ENCODE assay signal across 12 cellular contexts in genomic region chr17:75498726-75499213, GRCh38. TPM values are rescaled to one million over a fixed set of nuclear protein-coding genes. Genes with fewer than 3 reads are reported as not detected.
DNase-seq lines count a peak whose midpoint lies in the region; ATAC-seq and TF ChIP-seq lines count a peak whose summit lies in the region.
"Had no signal": no experiment of that assay in that cellular context is flagged by ENCODE, and none has a peak within 500 bp of the region (broad histone marks: within the 10 kb centered on the region; RNA-seq: fewer than 3 reads in every experiment).

No MANE protein-coding gene starts in this region.

- TF ChIP-seq POLR2A in esophagus squamous epithelium (IDR thresholded peaks at IDR 0.05) = no peak

- DNase-seq in NCI-H82 (lab: John Stamatoyannopoulos, UW) (peak; percentile 27), NCI-H82 treated with DMSO at 0.1 percent for 48 hours (lab: John Stamatoyannopoulos, UW; ENCODE audit: unreplicated experiment) (no peak), esophagus squamous epithelium (lab: John Stamatoyannopoulos, UW) (no peak), NCI-H446 treated with DMSO at 0.1 percent for 48 hours (lab: John Stamatoyannopoulos, UW) (no peak)
- DNase-seq: activated CD4-positive, alpha-beta memory T cell treated with anti-CD3 and anti-CD28 coated beads for 36 hours; DMS79; MG63; NCI-H510A had no signal

- H3K4me1 ChIP-seq in esophagus squamous epithelium = peaks cover 0 to 48% (median 0%) of the 10 kb centered on the region in 3 donors
- peaks cover 0 to 45% (median 40%) of the 10 kb centered on the region in 5 donors for H3K4me1 ChIP-seq in subcutaneous abdominal adipose tissue (ENCODE audit: control insufficient read depth in 5 of 5, insufficient read depth in 5 of 5, low read length in 5 of 5)

- peak overlapping the region in 1 of 5 donors; percentile 63 for H3K9ac ChIP-seq in subcutaneous abdominal adipose tissue (ENCODE audit: low read length in 5 of 5)

- H3K27ac ChIP-seq in esophagus squamous epithelium (peak overlapping the region in 3 of 4 donors; percentile 39 to 48 (median 48)), subcutaneous abdominal adipose tissue (ENCODE audit: low read depth, low read length) (peak overlapping the region; percentile 89)
- H3K27ac ChIP-seq: neutrophil had no signal

- H3K36me3 ChIP-seq in esophagus squamous epithelium = peaks cover 12 to 100% (median 19%) of the 10 kb centered on the region in 3 donors
- H3K36me3 ChIP-seq in subcutaneous abdominal adipose tissue (ENCODE audit: control insufficient read depth in 5 of 5, insufficient read depth in 5 of 5, low read length in 5 of 5) = peaks cover 0 to 90% (median 72%) of the 10 kb centered on the region in 5 donors

- WGBS in esophagus squamous epithelium, 2 donors = 50 to 58% methylated on average over 11 of the region's 16 CpGs

- H3K4me3 ChIP-seq in esophagus squamous epithelium (no peak overlapping the region), subcutaneous abdominal adipose tissue (ENCODE audit: low read depth in 1 of 5, low read length in 5 of 5) (no peak overlapping the region)
- H3K4me3 ChIP-seq: MG63 had no signal

- intact Hi-C loops in esophagus squamous epithelium (cut with DNase I) = loop anchor here (10.0 kb wide), 1 partner anchor 64 kb away; no protein-coding TSS in a partner anchor

- no peak for ATAC-seq in GM21825 (IDR thresholded peaks at IDR 0.05; ENCODE audit: unreplicated experiment)
- ATAC-seq: activated naive CD4-positive, alpha-beta T cell treated with anti-CD3 and anti-CD28 coated beads, Interleukin-2, amount 50 U/mL, for 72 hours had no signal

- TF ChIP-seq CTCF in esophagus squamous epithelium (IDR thresholded peaks at IDR 0.05) = no peak

- H3K27me3 ChIP-seq in esophagus squamous epithelium = no peaks in the 10 kb centered on the region
- H3K27me3 ChIP-seq in subcutaneous abdominal adipose tissue (ENCODE audit: control insufficient read depth in 5 of 5, insufficient read depth in 4 of 5, low read length in 5 of 5) = no peaks in the 10 kb centered on the region
- H3K27me3 ChIP-seq: MG63, neutrophil had no signal

- H3K9me3 ChIP-seq in esophagus squamous epithelium (no peaks in the 10 kb centered on the region), subcutaneous abdominal adipose tissue (ENCODE audit: control insufficient read depth in 5 of 5, low read length in 5 of 5) (no peaks in the 10 kb centered on the region)
- H3K9me3 ChIP-seq: MG63, neutrophil had no signal

RNA-seq across cellular contexts. Expression of gene CASKIN2, which starts 16.6 kb away (rescaled TPM):
- total RNA-seq in esophagus squamous epithelium = 10 to 100 TPM in 3 of 4 donors, 1 to 10 TPM in 1; 9.5 to 12.2 (median 10.4) TPM

RNA-seq across cellular contexts. Expression of gene TSEN54, which starts 17.6 kb away (rescaled TPM):
- total RNA-seq in esophagus squamous epithelium = 10 to 100 TPM; 18.3 to 33.2 (median 23.1) TPM

RNA-seq across cellular contexts. Expression of gene LLGL2, which starts 26.7 kb away (rescaled TPM):
- total RNA-seq in esophagus squamous epithelium = 100 to 1,000 TPM in 1 of 4 donors, 10 to 100 TPM in 3; 40.0 to 101 (median 67.3) TPM

RNA-seq across cellular contexts. Expression of gene TMEM94, which starts 42.3 kb away (rescaled TPM):
- total RNA-seq in esophagus squamous epithelium = 10 to 100 TPM; 19.3 to 56.5 (median 28.3) TPM
